Comparison of ENCODE assay signal across 34 cellular contexts in the genomic region with DNA sequence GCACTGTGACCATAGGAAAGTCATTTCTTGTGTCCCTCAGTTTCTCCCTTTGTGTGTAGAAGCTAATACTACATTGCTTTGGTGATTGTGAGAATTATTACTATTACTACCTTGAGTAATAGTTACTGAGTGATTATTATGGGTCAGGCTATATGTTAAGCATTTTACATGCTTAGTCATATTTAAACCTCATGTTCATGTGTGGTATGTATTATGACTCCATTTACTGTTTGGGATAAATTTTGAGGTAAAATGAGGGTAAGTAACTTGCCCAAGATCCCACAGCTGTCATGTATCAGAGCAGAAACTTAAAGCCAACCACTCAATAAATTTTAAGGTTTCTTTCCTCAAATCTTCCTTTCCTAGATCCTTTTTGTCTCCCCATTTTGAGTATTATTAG.
"Had no signal": no experiment of that assay in that cellular context is flagged by ENCODE, and none has a peak within 500 bp of the region (broad histone marks: within the 10 kb centered on the region; RNA-seq: fewer than 3 reads in every experiment).

No MANE protein-coding gene starts in this region.

- H3K27me3 ChIP-seq: MG63 had no signal

- H3K4me3 ChIP-seq: MG63 had no signal

- H3K27ac ChIP-seq: KMS-11 had no signal

- DNase-seq: Karpas-422, Kasumi-1, KG1, MG63, MM.1S, MV-4-11, NCI-H1048, NCI-H1092, NCI-H1092 treated with DMSO at 0.1 percent for 48 hours, NCI-H1105, NCI-H1105 treated with DMSO at 0.1 percent for 48 hours, NCI-H1417, NCI-H1417 treated with DMSO at 0.1 percent for 48 hours, NCI-H1436, NCI-H1436 treated with DMSO at 0.1 percent for 48 hours, NCI-H146, NCI-H1694, NCI-H1694 treated with DMSO at 0.1 percent for 48 hours, NCI-H187, NCI-H187 treated with DMSO at 0.1 percent for 48 hours, NCI-H1930, NCI-H2029, NCI-H2029 treated with DMSO at 0.1 percent for 48 hours, NCI-H2081, NCI-H2081 treated with DMSO at 0.1 percent for 48 hours, NCI-H2107, NCI-H2171, NCI-H2171 treated with DMSO at 0.1 percent for 48 hours, NCI-H2227 treated with DMSO at 0.1 percent for 48 hours, NCI-H226, NCI-H345, NCI-H446, NCI-H446 treated with DMSO at 0.1 percent for 48 hours had no signal
